Comparison of ENCODE assay signal across 8 cellular contexts in the genomic region with DNA sequence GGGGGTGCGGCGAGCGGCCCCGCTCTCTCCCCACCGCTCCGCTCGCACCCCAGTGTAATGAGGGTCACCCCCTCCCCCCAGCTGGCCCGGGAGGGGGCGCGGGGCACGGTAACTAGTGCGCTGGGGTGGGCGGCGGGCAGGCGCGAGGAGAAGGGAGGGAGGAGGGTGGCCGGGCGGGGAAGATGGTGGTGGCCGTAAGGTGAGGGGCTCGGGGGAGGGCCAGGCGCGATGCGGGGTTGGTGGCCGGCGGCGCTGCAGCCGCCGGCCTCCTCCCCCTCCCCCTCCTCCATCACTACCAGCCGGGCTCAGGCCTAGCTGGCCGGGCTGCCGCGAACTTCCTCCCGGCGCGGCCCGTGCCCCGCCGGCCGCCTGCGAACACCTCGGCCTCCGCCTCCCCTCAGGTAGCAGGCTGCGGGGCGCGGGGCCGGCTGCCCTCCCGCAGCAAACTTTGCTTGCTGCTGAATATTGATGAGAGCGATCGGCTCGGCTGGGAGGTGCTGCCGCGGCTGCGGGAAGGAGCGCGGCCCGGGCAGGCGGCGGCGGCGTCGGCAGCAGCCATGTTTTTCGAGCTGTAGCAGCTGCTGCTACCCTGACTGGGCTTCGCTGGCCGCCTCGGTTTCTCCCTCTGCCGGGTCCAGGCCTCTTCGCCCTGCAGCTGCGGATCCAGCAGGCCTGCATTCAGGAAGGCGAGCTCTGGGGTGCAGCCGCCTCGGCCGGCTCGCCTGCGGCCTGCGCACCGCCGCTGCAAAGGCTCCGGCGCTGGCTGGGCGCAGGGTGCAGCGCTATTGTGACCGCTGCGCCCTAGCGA. TPM values are rescaled to one million over a fixed set of nuclear protein-coding genes. Genes with fewer than 3 reads are reported as not detected.
DNase-seq lines count a peak whose midpoint lies in the region; ATAC-seq and TF ChIP-seq lines count a peak whose summit lies in the region.

No MANE protein-coding gene starts in this region.

- ATAC-seq in GM21576 (IDR thresholded peaks at IDR 0.05; ENCODE audit: unreplicated experiment), result peak; percentile 26
- peak; percentile 15 to 22 for ATAC-seq in activated CD4-positive, CD25-positive, alpha-beta regulatory T cell treated with anti-CD3 and anti-CD28 coated beads, Interleukin-2, amount 50 U/mL, for 24 hours
- ATAC-seq in right lobe of liver, result peak; percentile 48 to 58 (median 52)

- 0% methylated on average over 16 of the region's 84 CpGs for WGBS in right lobe of liver (ENCODE audit: insufficient coverage, low coverage, low lambda C conversion rate, missing lambda C conversion rate)

- H3K36me3 ChIP-seq in right lobe of liver, result peaks cover 0 to 24% (median 11%) of the 10 kb centered on the region in 4 donors

- peaks cover 0 to 31% (median 11%) of the 10 kb centered on the region in 4 donors for H3K4me1 ChIP-seq in right lobe of liver

- intact Hi-C loops in right lobe of liver (cut with DNase I), result no loop called here

- peak overlapping the region; percentile 85 for H3K4me3 ChIP-seq in coronary artery
- peak overlapping the region; percentile 85 to 91 (median 89) for H3K4me3 ChIP-seq in right lobe of liver

- in situ Hi-C loops in KBM-7 (cut with MboI; ENCODE audit: low pct_unique_long_range_greater_than_20kb, low sequenced_read_pairs), result no loop called here

- no peaks in the 10 kb centered on the region for H3K27me3 ChIP-seq in right lobe of liver

- no peaks in the 10 kb centered on the region for H3K9me3 ChIP-seq in right lobe of liver

- H3K27ac ChIP-seq in coronary artery, result peak overlapping the region; percentile 88 to 94
- H3K27ac ChIP-seq in right lobe of liver, result peak overlapping the region; percentile 50 to 74 (median 74)

- TF ChIP-seq POLR2A in right lobe of liver (IDR thresholded peaks at IDR 0.05), result peak; percentile 30

- TF ChIP-seq CTCF in coronary artery (IDR thresholded peaks at IDR 0.05), result no peak
- no peak for TF ChIP-seq CTCF in right lobe of liver (IDR thresholded peaks at IDR 0.05)

- DNase-seq in EH (ENCODE audit: low read depth), result peak; percentile 62
- DNase-seq in KBM-7, result peak; percentile 66
- DNase-seq in coronary artery (ENCODE audit: low spot score), result no peak
- DNase-seq in right lobe of liver, result peak; percentile 58 to 73 (median 63)
- peak; percentile 33 for DNase-seq in stimulated activated CD8-positive, alpha-beta memory T cell treated with anti-CD3 and anti-CD28 coated beads, Interleukin-12 subunit alpha, Interleukin-12 subunit beta, amount 100 ng/mL, for 4 hours (ENCODE audit: low read depth)
- DNase-seq in NCI-H2107 treated with DMSO at 0.1 percent for 48 hours (lab: John Stamatoyannopoulos, UW; ENCODE audit: unreplicated experiment), result no peak

RNA-seq across cellular contexts. Expression of a gene that starts 0.5 kb away (rescaled TPM):
- total RNA-seq in right lobe of liver, result 10 to 100 TPM; 13.1 to 33.1 (median 23.6) TPM

RNA-seq across cellular contexts. Expression of a gene that starts 47.3 kb away (rescaled TPM):
- total RNA-seq in right lobe of liver, result 10 to 100 TPM; 38.9 to 73.3 (median 55.1) TPM

Comparison
In these comparisons a context has a peak if more than half of its experiments do, and no peak if none do; other contexts are left out.
1. DNase-seq: peak in EH (single experiment), KBM-7 (single experiment), right lobe of liver (3 of 3) and stimulated activated CD8-positive, alpha-beta memory T cell treated with anti-CD3 and anti-CD28 coated beads, Interleukin-12 subunit alpha, Interleukin-12 subunit beta, amount 100 ng/mL, for 4 hours (single experiment); none in coronary artery (single experiment) and NCI-H2107 treated with DMSO at 0.1 percent for 48 hours (single experiment).
2. Peak in every context shown above with its lines, with median percentiles within 50 percentile points of each other: ATAC-seq.